Comparison of ENCODE assay signal across 1 cellular context in genomic region chr4:6709230-6710114, GRCh38.
TF ChIP-seq lines count a peak whose summit lies in the region.

TSS of gene MRFAP1L1 (minus strand) at chr4:6709865. CDS start at chr4:6709629, 236 bp downstream.

TF ChIP-seq in HepG2, 621 proteins besides CTCF, POLR2A, EP300 and RAD21 (continued from another document):
- TF ChIP-seq ZNF704 (CRISPR knock-in tag; IDR thresholded peaks at IDR 0.05; ENCODE audit: borderline replicate concordance) (no peak), GMEB1 (CRISPR knock-in tag; IDR thresholded peaks at IDR 0.05; ENCODE audit: borderline replicate concordance) (peak; percentile 98), ZNF281 (CRISPR knock-in tag; IDR thresholded peaks at IDR 0.05; ENCODE audit: borderline replicate concordance) (no peak), ZNF781 (CRISPR knock-in tag; IDR thresholded peaks at IDR 0.05; ENCODE audit: borderline replicate concordance, not compliant biosample characterization) (peak; percentile 90), MTA1 (CRISPR knock-in tag; IDR thresholded peaks at IDR 0.05; ENCODE audit: borderline replicate concordance) (peak; percentile 51; the same call in 1 of the 2 replicates), ZSCAN25 (CRISPR knock-in tag; IDR thresholded peaks at IDR 0.05) (no peak), MED1 (CRISPR knock-in tag; IDR thresholded peaks at IDR 0.05) (peak; percentile 71), PRDM4 (CRISPR knock-in tag; IDR thresholded peaks at IDR 0.05; ENCODE audit: borderline replicate concordance) (0 out of 2 replicates have a peak, but pooled peaks have one; percentile 76), RFX5 (IDR thresholded peaks at IDR 0.05; ENCODE audit: low read depth, low read length) (no peak), ZNF790 (CRISPR knock-in tag; IDR thresholded peaks at IDR 0.05; ENCODE audit: borderline replicate concordance) (no peak), MLX (CRISPR knock-in tag; IDR thresholded peaks at IDR 0.05) (no peak), ZNF253 (CRISPR knock-in tag; IDR thresholded peaks at IDR 0.05; ENCODE audit: borderline replicate concordance) (no peak), STAT6 (CRISPR knock-in tag; IDR thresholded peaks at IDR 0.05; ENCODE audit: borderline replicate concordance) (no peak), ZBTB14 (CRISPR knock-in tag; IDR thresholded peaks at IDR 0.05) (peak; percentile 100), ZNF713 (CRISPR knock-in tag; IDR thresholded peaks at IDR 0.05) (no peak), TP53 (CRISPR knock-in tag; conservative IDR thresholded peaks at IDR 0.05) (no peak), TIGD3 (CRISPR knock-in tag; IDR thresholded peaks at IDR 0.05; ENCODE audit: borderline replicate concordance) (no peak), ZNF232 (CRISPR knock-in tag; IDR thresholded peaks at IDR 0.05; ENCODE audit: borderline replicate concordance) (peak; percentile 49; the same call in 1 of the 2 replicates), GPBP1L1 (CRISPR knock-in tag; IDR thresholded peaks at IDR 0.05) (no peak), ZNF670 (CRISPR knock-in tag; IDR thresholded peaks at IDR 0.05; ENCODE audit: borderline replicate concordance) (peak; percentile 43; the same call in 1 of the 2 replicates), ZNF674 (CRISPR knock-in tag; IDR thresholded peaks at IDR 0.05; ENCODE audit: low read depth) (no peak), DNMT1 (CRISPR knock-in tag; IDR thresholded peaks at IDR 0.05) (no peak), IKZF1 (IDR thresholded peaks at IDR 0.05) (no peak), ZNF207 (IDR thresholded peaks at IDR 0.05; ENCODE audit: borderline replicate concordance) (no peak), FLYWCH1 (CRISPR knock-in tag; IDR thresholded peaks at IDR 0.05) (no peak), PCBP1 (IDR thresholded peaks at IDR 0.05; ENCODE audit: borderline replicate concordance, low read depth, low read length) (no peak), ZKSCAN5 (CRISPR knock-in tag; IDR thresholded peaks at IDR 0.05) (0 out of 2 replicates have a peak, but pooled peaks have one; percentile 61), ZNF780A (CRISPR knock-in tag; IDR thresholded peaks at IDR 0.05) (0 out of 2 replicates have a peak, but pooled peaks have one; percentile 26), MLXIP (CRISPR knock-in tag; IDR thresholded peaks at IDR 0.05; ENCODE audit: borderline replicate concordance) (no peak), ZNF180 (CRISPR knock-in tag; IDR thresholded peaks at IDR 0.05; ENCODE audit: borderline replicate concordance, low read depth) (no peak), BORCS8-MEF2B (CRISPR knock-in tag; IDR thresholded peaks at IDR 0.05) (no peak), ZNF75D (CRISPR knock-in tag; IDR thresholded peaks at IDR 0.05; ENCODE audit: borderline replicate concordance) (no peak)
TF ChIP-seq in HepG2: peak in this region for 172.
